In genomic region chr4:94428884-94429283, GRCh38 we compare ENCODE assay signal across 23 cellular contexts. TPM values are rescaled to one million over a fixed set of nuclear protein-coding genes. Genes with fewer than 3 reads are reported as not detected.
DNase-seq lines count a peak whose midpoint lies in the region; ATAC-seq and TF ChIP-seq lines count a peak whose summit lies in the region.
"Had no signal": no experiment of that assay in that cellular context is flagged by ENCODE, and none has a peak within 500 bp of the region (broad histone marks: within the 10 kb centered on the region; RNA-seq: fewer than 3 reads in every experiment).

No MANE protein-coding gene starts in this region.

- H3K36me3 ChIP-seq in liver (ENCODE audit: control insufficient read depth in 4 of 4, insufficient read depth in 3 of 4, low read depth in 1 of 4, low read length in 3 of 4), result no peaks in the 10 kb centered on the region
- H3K36me3 ChIP-seq: Peyer's patch had no signal

- H3K9me3 Mint-ChIP-seq in WTC11, result peaks cover 43% of the 10 kb centered on the region

- TF ChIP-seq CTCF in 22Rv1 (IDR thresholded peaks at IDR 0.05) (no peak), WTC11 (IDR thresholded peaks at IDR 0.05) (no peak), liver (IDR thresholded peaks at IDR 0.05; ENCODE audit: low read depth, low read length, missing input control) (no peak)

- H3K4me1 Mint-ChIP-seq in WTC11, result no peaks in the 10 kb centered on the region
- H3K4me1 Mint-ChIP-seq: CD4-positive, CD25-positive, alpha-beta regulatory T cell had no signal

- CTCF ChIA-PET in WTC11 (lab: Charles Lee), result interaction anchor here (1.9 kb wide), 1 partner anchor 22 kb away, joined by 5 read pairs; no protein-coding TSS in a partner anchor

- peaks cover 18% of the 10 kb centered on the region for H3K36me3 Mint-ChIP-seq in WTC11
- H3K36me3 Mint-ChIP-seq: CD4-positive, CD25-positive, alpha-beta regulatory T cell had no signal

- H3K27ac ChIP-seq in 22Rv1 (peak overlapping the region; percentile 74), liver (ENCODE audit: low read depth in 1 of 2, low read length in 2 of 2) (no peak overlapping the region)
- H3K27ac ChIP-seq: Peyer's patch had no signal

- H3K9me3 ChIP-seq in liver (ENCODE audit: control insufficient read depth in 4 of 4, low read length in 3 of 4), result peaks cover 0 to 11% (median 2%) of the 10 kb centered on the region in 4 donors

- 88% methylated on average over 1 of the region's 1 CpG for WGBS in liver

- no peaks in the 10 kb centered on the region for H3K27me3 ChIP-seq in liver (ENCODE audit: control insufficient read depth in 4 of 4, insufficient read depth in 4 of 4, low read length in 3 of 4)
- H3K27me3 ChIP-seq: Peyer's patch had no signal

- H3K9ac ChIP-seq in liver (ENCODE audit: low read depth in 1 of 2, low read length in 2 of 2), result no peak overlapping the region
- H3K9ac ChIP-seq: SK-N-SH had no signal

- H3K27me3 Mint-ChIP-seq in WTC11 (ENCODE audit: low read depth), result no peaks in the 10 kb centered on the region

- no peaks in the 10 kb centered on the region for H3K4me1 ChIP-seq in liver (ENCODE audit: control insufficient read depth in 4 of 4, insufficient read depth in 4 of 4, low read length in 3 of 4)
- H3K4me1 ChIP-seq: Peyer's patch had no signal

- POLR2A ChIA-PET in WTC11 (lab: Charles Lee), result no interaction called here

- H3K4me3 Mint-ChIP-seq in WTC11, result no peak overlapping the region
- H3K4me3 Mint-ChIP-seq: CD4-positive, CD25-positive, alpha-beta regulatory T cell had no signal

- ATAC-seq in WTC11 (no peak), HG02870 (IDR thresholded peaks at IDR 0.05; ENCODE audit: unreplicated experiment) (no peak)
- ATAC-seq: GM12878, HCT116 had no signal

- peak; percentile 8 for DNase-seq in NCI-H82 (lab: John Stamatoyannopoulos, UW)
- DNase-seq in NCI-H82 treated with DMSO at 0.1 percent for 48 hours (lab: John Stamatoyannopoulos, UW; ENCODE audit: unreplicated experiment), result no peak
- no peak for DNase-seq in WTC11 (ENCODE audit: low spot score)
- DNase-seq in DMS153 (lab: John Stamatoyannopoulos, UW), result no peak
- no peak for DNase-seq in stimulated activated CD8-positive, alpha-beta memory T cell treated with anti-CD3 and anti-CD28 coated beads, Interleukin-4, amount 100 ng/mL, for 48 hours
- DNase-seq: 8988T; CD4-positive, CD25-positive, alpha-beta regulatory T cell; COR-L47; DMS 273 treated with DMSO at 0.1 percent for 48 hours; GF-D8; GOT3; KG1; NCI-H1417 treated with DMSO at 0.1 percent for 48 hours; NCI-H187 treated with DMSO at 0.1 percent for 48 hours; NCI-H446; NCI-H526 treated with DMSO at 0.1 percent for 48 hours; Peyer's patch; SK-N-SH had no signal

- no peak overlapping the region for H3K4me3 ChIP-seq in liver (ENCODE audit: low read depth in 1 of 3, low read length in 3 of 3)
- H3K4me3 ChIP-seq: GM12878, Peyer's patch had no signal

- no peak for TF ChIP-seq RAD21 in liver (IDR thresholded peaks at IDR 0.05)

- no peak overlapping the region for H3K27ac Mint-ChIP-seq in WTC11
- H3K27ac Mint-ChIP-seq: CD4-positive, CD25-positive, alpha-beta regulatory T cell had no signal

TF ChIP-seq in WTC11, 78 proteins besides CTCF, POLR2A, EP300 and RAD21:
- TF ChIP-seq GABPB1 (CRISPR knock-in tag; IDR thresholded peaks at IDR 0.05) (peak; percentile 68), ZNF416 (CRISPR knock-in tag; IDR thresholded peaks at IDR 0.05) (no peak)

TF ChIP-seq in liver, 16 proteins besides CTCF, POLR2A, EP300 and RAD21:
- TF ChIP-seq ZBTB33 (IDR thresholded peaks at IDR 0.05) (no peak), TAF1 (conservative IDR thresholded peaks at IDR 0.05) (no peak), JUND (IDR thresholded peaks at IDR 0.05) (no peak), ATF3 (IDR thresholded peaks at IDR 0.05) (no peak), YY1 (IDR thresholded peaks at IDR 0.05) (no peak), FOXA1 (IDR thresholded peaks at IDR 0.05) (no peak), FOXA2 (IDR thresholded peaks at IDR 0.05) (no peak), MAX (IDR thresholded peaks at IDR 0.05) (no peak), HNF4A (conservative IDR thresholded peaks at IDR 0.05) (peak; percentile 29 to 53)
TF ChIP-seq in liver: peak in this region for 1.

RNA-seq across cellular contexts. Expression of gene PDLIM5, which starts 22.9 kb away (rescaled TPM):
- total RNA-seq in WTC11 (2021), result 46.3 to 52.0 TPM (median 51.5 TPM) in 3 replicates
- total RNA-seq in liver, result 100 to 1,000 TPM in 1 of 2 donors, 10 to 100 TPM in 1; 43.9 to 114 TPM
- polyA plus RNA-seq in liver, result 10 to 100 TPM; 19.1 to 91.7 TPM
